ENCODE assay signal across 13 cellular contexts in genomic region chr22:38291201-38291777, GRCh38. TPM values are rescaled to one million over a fixed set of nuclear protein-coding genes. Genes with fewer than 3 reads are reported as not detected.
DNase-seq lines count a peak whose midpoint lies in the region; ATAC-seq and TF ChIP-seq lines count a peak whose summit lies in the region.
"Had no signal": no experiment of that assay in that cellular context is flagged by ENCODE, and none has a peak within 500 bp of the region (broad histone marks: within the 10 kb centered on the region; RNA-seq: fewer than 3 reads in every experiment).

No MANE protein-coding gene starts in this region.

- H3K4me2 ChIP-seq in GM23338 = no peak overlapping the region

- DNase-seq in GM23338 (ENCODE audit: low spot score) (no peak), NCI-H524 treated with DMSO at 0.1 percent for 48 hours (lab: John Stamatoyannopoulos, UW) (peak; percentile 27), epithelial cell of prostate (ENCODE audit: low read depth, low spot score) (no peak), NK-92 (lab: John Stamatoyannopoulos, UW; ENCODE audit: unreplicated experiment) (no peak), cerebellar nuclear complex (lab: John Stamatoyannopoulos, UW) (no peak)
- DNase-seq: CD8-positive, alpha-beta memory T cell; lower lobe of right lung; NCI-H2081 treated with DMSO at 0.1 percent for 48 hours; RPMI8226 had no signal

- H3K9me3 Mint-ChIP-seq in GM23338 = no peaks in the 10 kb centered on the region; the same call in 2 of the 3 replicates
- H3K9me3 Mint-ChIP-seq: CD8-positive, alpha-beta memory T cell had no signal

- H3F3A ChIP-seq in GM23338 (replicated peaks; ENCODE audit: low read depth) = peaks cover 54% of the 10 kb centered on the region; the same call in 1 of the 2 replicates

- H3K9me2 ChIP-seq in GM23338 (ENCODE audit: insufficient read depth) = no peaks in the 10 kb centered on the region

- H3K36me3 ChIP-seq in GM23338 (ENCODE audit: insufficient read depth) (peaks cover 13% of the 10 kb centered on the region), rectal smooth muscle tissue (ENCODE audit: control insufficient read depth, insufficient read depth, low read length) (peaks cover 16% of the 10 kb centered on the region)

- no peak overlapping the region for H3K27ac Mint-ChIP-seq in GM23338

- peaks cover 24% of the 10 kb centered on the region for H3K27me3 Mint-ChIP-seq in GM23338 (ENCODE audit: insufficient read depth, low read depth, poor library complexity)
- H3K27me3 Mint-ChIP-seq: CD8-positive, alpha-beta memory T cell had no signal

- H3K4me3 Mint-ChIP-seq in GM23338 = no peak overlapping the region
- H3K4me3 Mint-ChIP-seq: CD8-positive, alpha-beta memory T cell had no signal

- H3K27ac ChIP-seq in GM23338 (ENCODE audit: low read depth) = no peak overlapping the region; the same call in 1 of the 2 replicates
- peak overlapping the region; percentile 1 for H3K27ac ChIP-seq in epithelial cell of prostate
- peak overlapping the region; percentile 7 for H3K27ac ChIP-seq in rectal smooth muscle tissue (ENCODE audit: low read depth, low read length)
- H3K27ac ChIP-seq: lower lobe of right lung, parathyroid adenoma had no signal

- H4K20me1 ChIP-seq in GM23338 (replicated peaks; ENCODE audit: insufficient read depth) = peaks cover 15% of the 10 kb centered on the region

- H3K4me3 ChIP-seq in GM23338 = no peak overlapping the region
- no peak overlapping the region for H3K4me3 ChIP-seq in rectal smooth muscle tissue (ENCODE audit: low read length)
- H3K4me3 ChIP-seq: lower lobe of right lung had no signal

- H3K79me2 ChIP-seq in GM23338 (replicated peaks; ENCODE audit: insufficient read depth) = no peaks in the 10 kb centered on the region
- H3K79me2 ChIP-seq: parathyroid adenoma had no signal

- ATAC-seq in GM23338 (peak; percentile 2; the same call in 1 of the 3 replicates), HG03520 (IDR thresholded peaks at IDR 0.05; ENCODE audit: unreplicated experiment) (no peak), HG02678 (IDR thresholded peaks at IDR 0.05; ENCODE audit: unreplicated experiment) (no peak)
- ATAC-seq: lower lobe of right lung had no signal

- H3K9ac ChIP-seq in rectal smooth muscle tissue (ENCODE audit: low read length) = no peak overlapping the region
- H3K9ac ChIP-seq: parathyroid adenoma had no signal

- no peak for TF ChIP-seq CTCF in GM23338 (conservative IDR thresholded peaks at IDR 0.05; ENCODE audit: low read depth in 2 of 2)

- H3K27me3 ChIP-seq in GM23338 (ENCODE audit: insufficient read depth) (no peaks in the 10 kb centered on the region), rectal smooth muscle tissue (ENCODE audit: control insufficient read depth, insufficient read depth, low read length) (no peaks in the 10 kb centered on the region)

- peaks cover 8% of the 10 kb centered on the region; the same call in 1 of the 2 replicates for H3K4me1 ChIP-seq in GM23338 (ENCODE audit: insufficient read depth)
- H3K4me1 ChIP-seq in rectal smooth muscle tissue (ENCODE audit: control insufficient read depth, insufficient read depth, low read length) = peaks cover 2% of the 10 kb centered on the region
- H3K4me1 ChIP-seq: parathyroid adenoma had no signal

- H3K36me3 Mint-ChIP-seq in GM23338 (ENCODE audit: low read depth) = peaks cover 68% of the 10 kb centered on the region

- H2AFZ ChIP-seq in GM23338 = no peak overlapping the region
- H2AFZ ChIP-seq: parathyroid adenoma had no signal

- H3K4me1 Mint-ChIP-seq in GM23338 = peaks cover 29% of the 10 kb centered on the region
- H3K4me1 Mint-ChIP-seq: CD8-positive, alpha-beta memory T cell had no signal

TF ChIP-seq in GM23338, 12 proteins besides CTCF, POLR2A, EP300 and RAD21 (continues in another document):
- TF ChIP-seq JUNB (IDR thresholded peaks at IDR 0.05; ENCODE audit: unreplicated experiment) (no peak), NANOG (IDR thresholded peaks at IDR 0.05; ENCODE audit: borderline replicate concordance) (no peak), EZH2phosphoT487 (IDR thresholded peaks at IDR 0.05; ENCODE audit: unreplicated experiment) (no peak), POLR2AphosphoS5 (IDR thresholded peaks at IDR 0.05; ENCODE audit: low read depth) (no peak), REST (IDR thresholded peaks at IDR 0.05; ENCODE audit: unreplicated experiment) (no peak), ZNF331 (CRISPR knock-in tag; IDR thresholded peaks at IDR 0.05; ENCODE audit: low read depth) (no peak), CREB1 (CRISPR knock-in tag; IDR thresholded peaks at IDR 0.05; ENCODE audit: low read depth) (no peak), ZNF114 (CRISPR knock-in tag; IDR thresholded peaks at IDR 0.05) (no peak), EZH2 (IDR thresholded peaks at IDR 0.05; ENCODE audit: low read depth, unreplicated experiment) (no peak), STAT1 (IDR thresholded peaks at IDR 0.05; ENCODE audit: unreplicated experiment) (no peak)
- TF ChIP-seq, protein P1, sequence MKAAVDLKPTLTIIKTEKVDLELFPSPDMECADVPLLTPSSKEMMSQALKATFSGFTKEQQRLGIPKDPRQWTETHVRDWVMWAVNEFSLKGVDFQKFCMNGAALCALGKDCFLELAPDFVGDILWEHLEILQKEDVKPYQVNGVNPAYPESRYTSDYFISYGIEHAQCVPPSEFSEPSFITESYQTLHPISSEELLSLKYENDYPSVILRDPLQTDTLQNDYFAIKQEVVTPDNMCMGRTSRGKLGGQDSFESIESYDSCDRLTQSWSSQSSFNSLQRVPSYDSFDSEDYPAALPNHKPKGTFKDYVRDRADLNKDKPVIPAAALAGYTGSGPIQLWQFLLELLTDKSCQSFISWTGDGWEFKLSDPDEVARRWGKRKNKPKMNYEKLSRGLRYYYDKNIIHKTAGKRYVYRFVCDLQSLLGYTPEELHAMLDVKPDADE (IDR thresholded peaks at IDR 0.05) = no peak

RNA-seq across cellular contexts. Expression of gene TMEM184B, which starts 18.5 kb away (rescaled TPM):
- 76.5 and 95.1 TPM in 2 replicates for total RNA-seq in GM23338 (2014; rRNA removed; shearing (Covaris generic))
- polyA plus RNA-seq in GM23338 (2016; fragmentation: Nextera tagmentation; extraction: Ambion mirVana) = 40.7 and 42.2 TPM in 2 replicates

RNA-seq across cellular contexts. Expression of gene CSNK1E, which starts 25.9 kb away (rescaled TPM):
- 233 and 259 TPM in 2 replicates for total RNA-seq in GM23338 (2014; rRNA removed; shearing (Covaris generic))
- polyA plus RNA-seq in GM23338 (2016; fragmentation: Nextera tagmentation; extraction: Ambion mirVana) = 180 and 189 TPM in 2 replicates
